In the genomic region with DNA sequence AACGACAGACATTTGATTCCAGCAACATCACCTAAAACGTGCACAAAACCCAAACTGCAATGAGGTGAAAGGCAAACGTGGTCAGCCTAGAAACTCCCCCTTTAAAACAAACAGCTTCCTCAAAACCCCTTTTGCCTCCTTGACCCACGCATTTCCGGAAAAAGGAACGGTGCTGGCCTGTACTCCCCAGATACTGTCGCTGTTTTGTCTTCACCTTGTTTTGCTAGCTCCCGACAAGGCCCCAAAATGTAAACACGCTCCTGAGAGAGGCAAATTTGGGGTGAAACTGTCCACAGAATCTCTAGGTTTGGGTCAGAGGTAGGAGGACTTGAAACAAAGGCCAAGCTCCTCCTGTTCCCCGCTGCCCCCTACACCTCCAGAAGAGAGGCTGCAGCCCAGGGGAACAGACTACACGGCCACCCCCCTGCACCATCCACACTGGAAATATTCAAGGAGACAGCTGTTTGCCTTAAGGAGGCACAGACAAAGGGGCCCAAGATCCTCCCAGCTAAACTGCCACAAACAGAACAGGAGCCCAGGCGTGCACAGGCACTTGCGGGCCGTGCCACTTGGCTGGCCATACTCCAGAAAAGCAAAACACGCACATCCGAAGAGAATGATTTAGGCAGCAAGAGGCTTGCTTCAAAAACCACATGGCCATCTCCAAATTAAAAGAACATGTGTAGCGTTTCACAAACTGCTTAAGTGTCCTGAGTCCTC, we compare ENCODE assay signal across 8 cellular contexts.
DNase-seq lines count a peak whose midpoint lies in the region; ATAC-seq and TF ChIP-seq lines count a peak whose summit lies in the region.

No MANE protein-coding gene starts in this region.

- peak; percentile 15 for DNase-seq in NCI-H1105 treated with DMSO at 0.1 percent for 48 hours (lab: John Stamatoyannopoulos, UW)
- DNase-seq in NCI-H1105 (lab: John Stamatoyannopoulos, UW) = no peak
- peak; percentile 48 for DNase-seq in MV-4-11 (lab: John Stamatoyannopoulos, UW)
- no peak for DNase-seq in astrocyte of the cerebellum (ENCODE audit: low read depth)
- no peak for DNase-seq in immature natural killer cell
- no peak for DNase-seq in NCI-H510A (lab: John Stamatoyannopoulos, UW)
- no peak for DNase-seq in DMS114 treated with DMSO at 0.1 percent for 48 hours (lab: John Stamatoyannopoulos, UW; ENCODE audit: unreplicated experiment)

- H3K36me3 Mint-ChIP-seq in immature natural killer cell = no peaks in the 10 kb centered on the region
- no peaks in the 10 kb centered on the region for H3K36me3 Mint-ChIP-seq in stimulated activated memory B cell treated with anti-CD40 and anti-IgM and Interleukin-4, amounts not matched to agents 10 μg/mL and 1 μg/mL and 100 μg/mL, for 72 hours

- peak overlapping the region; percentile 88 to 92 (median 91) for H3K4me3 Mint-ChIP-seq in immature natural killer cell
- H3K4me3 Mint-ChIP-seq in stimulated activated memory B cell treated with anti-CD40 and anti-IgM and Interleukin-4, amounts not matched to agents 10 μg/mL and 1 μg/mL and 100 μg/mL, for 72 hours = peak overlapping the region; percentile 83

- peak overlapping the region; percentile 2 to 85 (median 56) for H3K27ac Mint-ChIP-seq in immature natural killer cell
- H3K27ac Mint-ChIP-seq in stimulated activated memory B cell treated with anti-CD40 and anti-IgM and Interleukin-4, amounts not matched to agents 10 μg/mL and 1 μg/mL and 100 μg/mL, for 72 hours = peak overlapping the region; percentile 55

- peaks cover 0 to 7% (median 3%) of the 10 kb centered on the region in 3 donors for H3K27me3 Mint-ChIP-seq in immature natural killer cell (ENCODE audit: low read depth in 3 of 3)
- no peaks in the 10 kb centered on the region for H3K27me3 Mint-ChIP-seq in stimulated activated memory B cell treated with anti-CD40 and anti-IgM and Interleukin-4, amounts not matched to agents 10 μg/mL and 1 μg/mL and 100 μg/mL, for 72 hours

- ATAC-seq in stimulated activated memory B cell treated with anti-CD40 and anti-IgM and Interleukin-4, amounts not matched to agents 10 μg/mL and 1 μg/mL and 100 μg/mL, for 72 hours = peak; percentile 37

- H3K4me3 ChIP-seq in astrocyte of the cerebellum (ENCODE audit: low read depth, low read length) = peak overlapping the region; percentile 56

- H3K4me1 Mint-ChIP-seq in immature natural killer cell = peaks cover 38 to 46% of the 10 kb centered on the region in 2 donors
- H3K4me1 Mint-ChIP-seq in stimulated activated memory B cell treated with anti-CD40 and anti-IgM and Interleukin-4, amounts not matched to agents 10 μg/mL and 1 μg/mL and 100 μg/mL, for 72 hours = peaks cover 64% of the 10 kb centered on the region

- in situ Hi-C loops in astrocyte of the cerebellum (cut with HindIII; ENCODE audit: low sequenced_read_pairs) = no loop called here

- no peak for TF ChIP-seq CTCF in astrocyte of the cerebellum (IDR thresholded peaks at IDR 0.05; ENCODE audit: low read depth, low read length, missing control alignments)

- peaks cover 0 to 2% (median 0%) of the 10 kb centered on the region in 6 donors for H3K9me3 Mint-ChIP-seq in immature natural killer cell
- H3K9me3 Mint-ChIP-seq in stimulated activated memory B cell treated with anti-CD40 and anti-IgM and Interleukin-4, amounts not matched to agents 10 μg/mL and 1 μg/mL and 100 μg/mL, for 72 hours = no peaks in the 10 kb centered on the region

Comparison
In these comparisons a context has a peak if more than half of its experiments do, and no peak if none do; other contexts are left out.
1. DNase-seq: peak in NCI-H1105 treated with DMSO at 0.1 percent for 48 hours (single experiment) and MV-4-11 (single experiment); none in NCI-H1105 (single experiment), astrocyte of the cerebellum (single experiment), immature natural killer cell (0 of 3), NCI-H510A (single experiment) and DMS114 treated with DMSO at 0.1 percent for 48 hours (single experiment).